1 cellular context compared by ENCODE assay signal in the genomic region with DNA sequence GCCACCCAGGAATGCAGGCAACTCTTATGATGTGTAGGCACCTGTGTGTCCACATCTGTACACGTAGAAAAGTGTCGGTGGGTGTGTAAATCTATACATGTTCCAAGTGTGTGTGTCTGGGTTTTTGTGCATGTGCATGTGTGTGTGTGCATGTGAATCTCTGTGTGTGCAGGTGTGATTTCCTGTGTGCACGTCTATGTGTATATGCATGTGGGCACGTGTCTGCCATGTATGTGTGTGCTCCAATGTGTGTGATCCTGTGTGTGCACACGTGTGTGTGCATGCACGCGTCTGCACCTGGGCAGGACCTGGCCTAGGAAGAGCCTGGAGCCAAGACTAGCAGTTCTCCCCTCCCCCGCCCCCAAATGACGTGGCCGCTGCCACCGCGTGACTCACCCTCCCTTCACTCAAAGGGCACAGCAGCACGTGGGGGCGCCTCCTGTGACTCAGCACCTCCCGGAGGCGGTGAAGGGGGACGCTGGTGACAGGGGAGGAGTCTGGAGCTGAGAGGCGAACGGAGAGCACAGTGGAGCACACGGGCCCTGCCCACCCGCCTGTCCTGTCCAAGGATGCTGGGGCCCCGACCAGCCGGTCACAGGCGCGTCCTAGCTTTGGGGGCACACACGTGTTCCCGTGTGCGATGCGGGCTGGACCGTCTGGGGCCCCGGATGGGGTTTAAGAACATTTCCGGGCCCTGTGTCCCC.
TF ChIP-seq lines count a peak whose summit lies in the region.

No MANE protein-coding gene starts in this region.

TF ChIP-seq in HepG2, 621 proteins besides CTCF, POLR2A, EP300 and RAD21 (continued from another document and continues in another):
- TF ChIP-seq, protein P1, sequence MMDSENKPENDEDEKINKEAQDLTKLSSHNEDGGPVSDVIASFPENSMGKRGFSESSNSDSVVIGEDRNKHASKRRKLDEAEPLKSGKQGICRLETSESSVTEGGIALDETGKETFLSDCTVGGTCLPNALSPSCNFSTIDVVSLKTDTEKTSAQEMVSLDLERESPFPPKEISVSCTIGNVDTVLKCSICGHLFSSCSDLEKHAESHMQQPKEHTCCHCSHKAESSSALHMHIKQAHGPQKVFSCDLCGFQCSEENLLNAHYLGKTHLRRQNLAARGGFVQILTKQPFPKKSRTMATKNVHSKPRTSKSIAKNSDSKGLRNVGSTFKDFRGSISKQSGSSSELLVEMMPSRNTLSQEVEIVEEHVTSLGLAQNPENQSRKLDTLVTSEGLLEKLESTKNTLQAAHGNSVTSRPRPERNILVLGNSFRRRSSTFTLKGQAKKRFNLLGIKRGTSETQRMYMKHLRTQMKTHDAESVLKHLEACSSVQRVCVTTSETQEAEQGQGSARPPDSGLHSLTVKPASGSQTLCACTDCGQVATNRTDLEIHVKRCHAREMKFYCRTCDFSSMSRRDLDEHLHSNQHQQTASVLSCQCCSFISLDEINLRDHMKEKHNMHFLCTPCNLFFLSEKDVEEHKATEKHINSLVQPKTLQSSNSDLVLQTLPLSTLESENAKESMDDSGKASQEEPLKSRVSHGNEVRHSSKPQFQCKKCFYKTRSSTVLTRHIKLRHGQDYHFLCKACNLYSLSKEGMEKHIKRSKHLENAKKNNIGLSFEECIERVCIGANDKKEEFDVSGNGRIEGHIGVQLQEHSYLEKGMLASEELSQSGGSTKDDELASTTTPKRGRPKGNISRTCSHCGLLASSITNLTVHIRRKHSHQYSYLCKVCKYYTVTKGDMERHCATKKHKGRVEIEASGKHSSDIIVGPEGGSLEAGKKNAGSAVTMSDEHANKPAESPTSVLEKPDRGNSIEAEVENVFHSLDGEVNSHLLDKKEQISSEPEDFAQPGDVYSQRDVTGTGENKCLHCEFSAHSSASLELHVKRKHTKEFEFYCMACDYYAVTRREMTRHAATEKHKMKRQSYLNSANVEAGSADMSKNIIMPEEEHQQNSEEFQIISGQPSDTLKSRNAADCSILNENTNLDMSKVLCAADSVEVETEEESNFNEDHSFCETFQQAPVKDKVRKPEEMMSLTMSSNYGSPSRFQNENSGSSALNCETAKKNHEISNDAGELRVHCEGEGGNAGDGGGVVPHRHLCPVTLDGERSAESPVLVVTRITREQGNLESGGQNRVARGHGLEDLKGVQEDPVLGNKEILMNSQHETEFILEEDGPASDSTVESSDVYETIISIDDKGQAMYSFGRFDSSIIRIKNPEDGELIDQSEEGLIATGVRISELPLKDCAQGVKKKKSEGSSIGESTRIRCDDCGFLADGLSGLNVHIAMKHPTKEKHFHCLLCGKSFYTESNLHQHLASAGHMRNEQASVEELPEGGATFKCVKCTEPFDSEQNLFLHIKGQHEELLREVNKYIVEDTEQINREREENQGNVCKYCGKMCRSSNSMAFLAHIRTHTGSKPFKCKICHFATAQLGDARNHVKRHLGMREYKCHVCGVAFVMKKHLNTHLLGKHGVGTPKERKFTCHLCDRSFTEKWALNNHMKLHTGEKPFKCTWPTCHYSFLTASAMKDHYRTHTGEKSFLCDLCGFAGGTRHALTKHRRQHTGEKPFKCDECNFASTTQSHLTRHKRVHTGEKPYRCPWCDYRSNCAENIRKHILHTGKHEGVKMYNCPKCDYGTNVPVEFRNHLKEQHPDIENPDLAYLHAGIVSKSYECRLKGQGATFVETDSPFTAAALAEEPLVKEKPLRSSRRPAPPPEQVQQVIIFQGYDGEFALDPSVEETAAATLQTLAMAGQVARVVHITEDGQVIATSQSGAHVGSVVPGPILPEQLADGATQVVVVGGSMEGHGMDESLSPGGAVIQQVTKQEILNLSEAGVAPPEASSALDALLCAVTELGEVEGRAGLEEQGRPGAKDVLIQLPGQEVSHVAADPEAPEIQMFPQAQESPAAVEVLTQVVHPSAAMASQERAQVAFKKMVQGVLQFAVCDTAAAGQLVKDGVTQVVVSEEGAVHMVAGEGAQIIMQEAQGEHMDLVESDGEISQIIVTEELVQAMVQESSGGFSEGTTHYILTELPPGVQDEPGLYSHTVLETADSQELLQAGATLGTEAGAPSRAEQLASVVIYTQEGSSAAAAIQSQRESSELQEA (CRISPR knock-in tag; IDR thresholded peaks at IDR 0.05; ENCODE audit: not compliant biosample characterization) = no peak
- no peak for TF ChIP-seq RFX1 (IDR thresholded peaks at IDR 0.05)
- peak; percentile 85 for TF ChIP-seq ELF3 (CRISPR knock-in tag; IDR thresholded peaks at IDR 0.05)
- TF ChIP-seq POLR2G (IDR thresholded peaks at IDR 0.05; ENCODE audit: low read depth, low read length) = peak; percentile 86
- no peak for TF ChIP-seq CENPT (CRISPR knock-in tag; IDR thresholded peaks at IDR 0.05; ENCODE audit: low read depth)
- TF ChIP-seq SIN3A (IDR thresholded peaks at IDR 0.05; ENCODE audit: borderline replicate concordance, low read depth, low read length) = peak; percentile 81
- peak; percentile 73 to 90 for TF ChIP-seq MAFK (conservative IDR thresholded peaks at IDR 0.05 in 1 of 2, IDR thresholded peaks at IDR 0.05 in 1 of 2; ENCODE audit: low read length in 2 of 2)
- peak; percentile 61 for TF ChIP-seq SOX13 (IDR thresholded peaks at IDR 0.05)
- TF ChIP-seq SOX13 (CRISPR knock-in tag; conservative IDR thresholded peaks at IDR 0.05 in 1 of 2, IDR thresholded peaks at IDR 0.05 in 1 of 2) = peak in 1 of 2 experiments; percentile 70; a peak in 1 of 4 replicates
- peak; percentile 87 for TF ChIP-seq RBFOX2 (IDR thresholded peaks at IDR 0.05; ENCODE audit: low read depth, low read length)
- peak; percentile 96 for TF ChIP-seq BHLHE40 (IDR thresholded peaks at IDR 0.05; ENCODE audit: low read length)
- TF ChIP-seq GATAD1 (CRISPR knock-in tag; IDR thresholded peaks at IDR 0.05) = peak; percentile 83
- peak; percentile 88 for TF ChIP-seq HDAC2 (CRISPR knock-in tag; IDR thresholded peaks at IDR 0.05)
- TF ChIP-seq MXD4 (CRISPR knock-in tag; IDR thresholded peaks at IDR 0.05) = peak; percentile 74
- 0 out of 2 replicates have a peak, but pooled peaks have one; percentile 38 for TF ChIP-seq CHD4 (IDR thresholded peaks at IDR 0.05; ENCODE audit: borderline replicate concordance, low read length)
- peak; percentile 71; the same call in 1 of the 2 replicates for TF ChIP-seq ZNF747 (CRISPR knock-in tag; IDR thresholded peaks at IDR 0.05; ENCODE audit: borderline replicate concordance)
- no peak for TF ChIP-seq GABPA (IDR thresholded peaks at IDR 0.05; ENCODE audit: low read depth, low read length)
- TF ChIP-seq GABPA (CRISPR knock-in tag; IDR thresholded peaks at IDR 0.05; ENCODE audit: low read depth) = peak; percentile 42
- no peak for TF ChIP-seq SMC3 (IDR thresholded peaks at IDR 0.05; ENCODE audit: low read length)
- TF ChIP-seq MXI1 (IDR thresholded peaks at IDR 0.05; ENCODE audit: borderline replicate concordance, low read depth, low read length) = peak; percentile 97; the same call in 2 of the 3 replicates
- peak; percentile 77 for TF ChIP-seq ERF (CRISPR knock-in tag; IDR thresholded peaks at IDR 0.05)
- peak; percentile 95 for TF ChIP-seq DMAP1 (CRISPR knock-in tag; IDR thresholded peaks at IDR 0.05)
- no peak for TF ChIP-seq FOXA1 (IDR thresholded peaks at IDR 0.05)
- TF ChIP-seq FOXA1 (CRISPR knock-in tag; IDR thresholded peaks at IDR 0.05) = peak; percentile 56; the same call in 1 of the 2 replicates
- TF ChIP-seq FOXP1 (IDR thresholded peaks at IDR 0.05) = 0 out of 2 replicates have a peak, but pooled peaks have one; percentile 18
- peak; percentile 68 for TF ChIP-seq FOXP1 (CRISPR knock-in tag; IDR thresholded peaks at IDR 0.05)
- TF ChIP-seq, protein P2, sequence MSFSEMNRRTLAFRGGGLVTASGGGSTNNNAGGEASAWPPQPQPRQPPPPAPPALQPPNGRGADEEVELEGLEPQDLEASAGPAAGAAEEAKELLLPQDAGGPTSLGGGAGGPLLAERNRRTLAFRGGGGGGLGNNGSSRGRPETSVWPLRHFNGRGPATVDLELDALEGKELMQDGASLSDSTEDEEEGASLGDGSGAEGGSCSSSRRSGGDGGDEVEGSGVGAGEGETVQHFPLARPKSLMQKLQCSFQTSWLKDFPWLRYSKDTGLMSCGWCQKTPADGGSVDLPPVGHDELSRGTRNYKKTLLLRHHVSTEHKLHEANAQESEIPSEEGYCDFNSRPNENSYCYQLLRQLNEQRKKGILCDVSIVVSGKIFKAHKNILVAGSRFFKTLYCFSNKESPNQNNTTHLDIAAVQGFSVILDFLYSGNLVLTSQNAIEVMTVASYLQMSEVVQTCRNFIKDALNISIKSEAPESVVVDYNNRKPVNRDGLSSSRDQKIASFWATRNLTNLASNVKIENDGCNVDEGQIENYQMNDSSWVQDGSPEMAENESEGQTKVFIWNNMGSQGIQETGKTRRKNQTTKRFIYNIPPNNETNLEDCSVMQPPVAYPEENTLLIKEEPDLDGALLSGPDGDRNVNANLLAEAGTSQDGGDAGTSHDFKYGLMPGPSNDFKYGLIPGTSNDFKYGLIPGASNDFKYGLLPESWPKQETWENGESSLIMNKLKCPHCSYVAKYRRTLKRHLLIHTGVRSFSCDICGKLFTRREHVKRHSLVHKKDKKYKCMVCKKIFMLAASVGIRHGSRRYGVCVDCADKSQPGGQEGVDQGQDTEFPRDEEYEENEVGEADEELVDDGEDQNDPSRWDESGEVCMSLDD (CRISPR knock-in tag; IDR thresholded peaks at IDR 0.05; ENCODE audit: borderline replicate concordance) = peak; percentile 82; the same call in 1 of the 2 replicates
- TF ChIP-seq KLF12 (CRISPR knock-in tag; IDR thresholded peaks at IDR 0.05; ENCODE audit: borderline replicate concordance) = peak; percentile 58; the same call in 1 of the 2 replicates
- no peak for TF ChIP-seq HOXD1 (CRISPR knock-in tag; IDR thresholded peaks at IDR 0.05)
- TF ChIP-seq, protein P3, sequence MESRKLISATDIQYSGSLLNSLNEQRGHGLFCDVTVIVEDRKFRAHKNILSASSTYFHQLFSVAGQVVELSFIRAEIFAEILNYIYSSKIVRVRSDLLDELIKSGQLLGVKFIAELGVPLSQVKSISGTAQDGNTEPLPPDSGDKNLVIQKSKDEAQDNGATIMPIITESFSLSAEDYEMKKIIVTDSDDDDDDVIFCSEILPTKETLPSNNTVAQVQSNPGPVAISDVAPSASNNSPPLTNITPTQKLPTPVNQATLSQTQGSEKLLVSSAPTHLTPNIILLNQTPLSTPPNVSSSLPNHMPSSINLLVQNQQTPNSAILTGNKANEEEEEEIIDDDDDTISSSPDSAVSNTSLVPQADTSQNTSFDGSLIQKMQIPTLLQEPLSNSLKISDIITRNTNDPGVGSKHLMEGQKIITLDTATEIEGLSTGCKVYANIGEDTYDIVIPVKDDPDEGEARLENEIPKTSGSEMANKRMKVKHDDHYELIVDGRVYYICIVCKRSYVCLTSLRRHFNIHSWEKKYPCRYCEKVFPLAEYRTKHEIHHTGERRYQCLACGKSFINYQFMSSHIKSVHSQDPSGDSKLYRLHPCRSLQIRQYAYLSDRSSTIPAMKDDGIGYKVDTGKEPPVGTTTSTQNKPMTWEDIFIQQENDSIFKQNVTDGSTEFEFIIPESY (CRISPR knock-in tag; IDR thresholded peaks at IDR 0.05) = peak; percentile 76; the same call in 1 of the 2 replicates
- no peak for TF ChIP-seq SMYD3 (CRISPR knock-in tag; IDR thresholded peaks at IDR 0.05)
- TF ChIP-seq ZNF136 (CRISPR knock-in tag; IDR thresholded peaks at IDR 0.05; ENCODE audit: low read depth) = peak; percentile 70; the same call in 1 of the 2 replicates
- TF ChIP-seq ZFP36L1 (CRISPR knock-in tag; IDR thresholded peaks at IDR 0.05) = peak; percentile 71; the same call in 1 of the 2 replicates
- TF ChIP-seq, protein P4, sequence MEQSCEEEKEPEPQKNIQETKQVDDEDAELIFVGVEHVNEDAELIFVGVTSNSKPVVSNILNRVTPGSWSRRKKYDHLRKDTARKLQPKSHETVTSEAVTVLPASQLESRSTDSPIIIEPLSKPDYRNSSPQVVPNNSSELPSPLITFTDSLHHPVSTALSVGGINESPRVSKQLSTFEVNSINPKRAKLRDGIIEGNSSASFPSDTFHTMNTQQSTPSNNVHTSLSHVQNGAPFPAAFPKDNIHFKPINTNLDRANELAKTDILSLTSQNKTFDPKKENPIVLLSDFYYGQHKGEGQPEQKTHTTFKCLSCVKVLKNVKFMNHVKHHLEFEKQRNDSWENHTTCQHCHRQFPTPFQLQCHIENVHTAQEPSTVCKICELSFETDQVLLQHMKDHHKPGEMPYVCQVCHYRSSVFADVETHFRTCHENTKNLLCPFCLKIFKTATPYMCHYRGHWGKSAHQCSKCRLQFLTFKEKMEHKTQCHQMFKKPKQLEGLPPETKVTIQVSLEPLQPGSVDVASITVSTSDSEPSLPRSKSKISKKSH (CRISPR knock-in tag; IDR thresholded peaks at IDR 0.05; ENCODE audit: borderline replicate concordance) = peak; percentile 89; the same call in 1 of the 2 replicates
- peak; percentile 50; the same call in 1 of the 2 replicates for TF ChIP-seq ZNF430 (CRISPR knock-in tag; IDR thresholded peaks at IDR 0.05)
- peak; percentile 64 for TF ChIP-seq GABPB1 (CRISPR knock-in tag; IDR thresholded peaks at IDR 0.05)
- TF ChIP-seq ZNF317 (CRISPR knock-in tag; IDR thresholded peaks at IDR 0.05) = peak; percentile 38; the same call in 1 of the 2 replicates
- peak; percentile 85 for TF ChIP-seq ZNF451 (CRISPR knock-in tag; IDR thresholded peaks at IDR 0.05)
- TF ChIP-seq ZNF598 (CRISPR knock-in tag; IDR thresholded peaks at IDR 0.05; ENCODE audit: borderline replicate concordance) = no peak
- TF ChIP-seq ZNF878 (CRISPR knock-in tag; IDR thresholded peaks at IDR 0.05) = peak; percentile 87; the same call in 1 of the 2 replicates
- peak; percentile 46; the same call in 1 of the 2 replicates for TF ChIP-seq CBFB (CRISPR knock-in tag; IDR thresholded peaks at IDR 0.05)
- peak; percentile 56; the same call in 1 of the 2 replicates for TF ChIP-seq KLF9 (CRISPR knock-in tag; IDR thresholded peaks at IDR 0.05; ENCODE audit: low read depth)
- TF ChIP-seq, protein P5, sequence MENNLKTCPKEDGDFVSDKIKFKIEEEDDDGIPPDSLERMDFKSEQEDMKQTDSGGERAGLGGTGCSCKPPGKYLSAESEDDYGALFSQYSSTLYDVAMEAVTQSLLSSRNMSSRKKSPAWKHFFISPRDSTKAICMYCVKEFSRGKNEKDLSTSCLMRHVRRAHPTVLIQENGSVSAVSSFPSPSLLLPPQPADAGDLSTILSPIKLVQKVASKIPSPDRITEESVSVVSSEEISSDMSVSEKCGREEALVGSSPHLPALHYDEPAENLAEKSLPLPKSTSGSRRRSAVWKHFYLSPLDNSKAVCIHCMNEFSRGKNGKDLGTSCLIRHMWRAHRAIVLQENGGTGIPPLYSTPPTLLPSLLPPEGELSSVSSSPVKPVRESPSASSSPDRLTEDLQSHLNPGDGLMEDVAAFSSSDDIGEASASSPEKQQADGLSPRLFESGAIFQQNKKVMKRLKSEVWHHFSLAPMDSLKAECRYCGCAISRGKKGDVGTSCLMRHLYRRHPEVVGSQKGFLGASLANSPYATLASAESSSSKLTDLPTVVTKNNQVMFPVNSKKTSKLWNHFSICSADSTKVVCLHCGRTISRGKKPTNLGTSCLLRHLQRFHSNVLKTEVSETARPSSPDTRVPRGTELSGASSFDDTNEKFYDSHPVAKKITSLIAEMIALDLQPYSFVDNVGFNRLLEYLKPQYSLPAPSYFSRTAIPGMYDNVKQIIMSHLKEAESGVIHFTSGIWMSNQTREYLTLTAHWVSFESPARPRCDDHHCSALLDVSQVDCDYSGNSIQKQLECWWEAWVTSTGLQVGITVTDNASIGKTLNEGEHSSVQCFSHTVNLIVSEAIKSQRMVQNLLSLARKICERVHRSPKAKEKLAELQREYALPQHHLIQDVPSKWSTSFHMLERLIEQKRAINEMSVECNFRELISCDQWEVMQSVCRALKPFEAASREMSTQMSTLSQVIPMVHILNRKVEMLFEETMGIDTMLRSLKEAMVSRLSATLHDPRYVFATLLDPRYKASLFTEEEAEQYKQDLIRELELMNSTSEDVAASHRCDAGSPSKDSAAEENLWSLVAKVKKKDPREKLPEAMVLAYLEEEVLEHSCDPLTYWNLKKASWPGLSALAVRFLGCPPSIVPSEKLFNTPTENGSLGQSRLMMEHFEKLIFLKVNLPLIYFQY (CRISPR knock-in tag; IDR thresholded peaks at IDR 0.05; ENCODE audit: borderline replicate concordance) = 0 out of 2 replicates have a peak, but pooled peaks have one; percentile 55
- peak; percentile 96; the same call in 1 of the 2 replicates for TF ChIP-seq JUN (CRISPR knock-in tag; IDR thresholded peaks at IDR 0.05)
